Comparison of ENCODE assay signal across 1 cellular context in the genomic region with DNA sequence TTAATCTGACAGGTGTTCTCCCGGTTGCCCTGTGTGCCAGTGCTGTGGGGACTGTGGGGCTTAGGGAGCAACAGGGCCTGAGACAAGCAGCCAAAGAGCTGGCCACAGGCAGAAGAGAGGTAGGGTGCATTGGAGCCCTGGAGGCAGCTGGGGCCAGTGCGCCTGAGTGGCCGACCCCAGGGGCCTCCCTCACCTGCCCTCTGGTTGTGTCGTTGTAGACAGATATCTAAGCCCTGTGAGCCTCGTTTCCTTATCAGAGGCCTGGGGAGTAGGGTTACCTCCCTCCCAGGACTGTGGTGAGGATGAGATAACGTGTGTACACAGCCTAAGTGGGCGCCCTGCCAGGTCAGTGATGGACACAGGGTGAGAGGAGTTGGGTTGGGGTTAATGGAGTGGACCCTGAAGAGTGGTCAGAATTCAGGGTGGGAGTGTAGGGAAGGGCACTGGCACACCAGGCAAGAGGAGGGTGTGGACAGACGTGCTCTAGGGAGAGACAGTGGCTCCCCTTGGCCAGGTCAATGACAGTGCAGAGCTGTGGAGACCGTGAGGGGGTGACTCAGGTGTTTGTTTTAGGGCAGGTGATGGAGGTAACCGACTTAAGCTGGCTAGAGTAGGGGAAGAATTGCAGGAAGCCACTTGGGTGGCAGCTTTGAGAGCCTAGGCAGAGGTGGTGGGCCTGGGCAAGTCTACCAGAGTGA.
TF ChIP-seq lines count a peak whose summit lies in the region.

No MANE protein-coding gene starts in this region.

TF ChIP-seq in HepG2, 621 proteins besides CTCF, POLR2A, EP300 and RAD21 (continued from another document and continues in another):
- TF ChIP-seq SIX4 (CRISPR knock-in tag; IDR thresholded peaks at IDR 0.05) = peak; percentile 97
- peak; percentile 69 for TF ChIP-seq ZFP91 (CRISPR knock-in tag; IDR thresholded peaks at IDR 0.05; ENCODE audit: borderline replicate concordance)
- TF ChIP-seq, protein P1, sequence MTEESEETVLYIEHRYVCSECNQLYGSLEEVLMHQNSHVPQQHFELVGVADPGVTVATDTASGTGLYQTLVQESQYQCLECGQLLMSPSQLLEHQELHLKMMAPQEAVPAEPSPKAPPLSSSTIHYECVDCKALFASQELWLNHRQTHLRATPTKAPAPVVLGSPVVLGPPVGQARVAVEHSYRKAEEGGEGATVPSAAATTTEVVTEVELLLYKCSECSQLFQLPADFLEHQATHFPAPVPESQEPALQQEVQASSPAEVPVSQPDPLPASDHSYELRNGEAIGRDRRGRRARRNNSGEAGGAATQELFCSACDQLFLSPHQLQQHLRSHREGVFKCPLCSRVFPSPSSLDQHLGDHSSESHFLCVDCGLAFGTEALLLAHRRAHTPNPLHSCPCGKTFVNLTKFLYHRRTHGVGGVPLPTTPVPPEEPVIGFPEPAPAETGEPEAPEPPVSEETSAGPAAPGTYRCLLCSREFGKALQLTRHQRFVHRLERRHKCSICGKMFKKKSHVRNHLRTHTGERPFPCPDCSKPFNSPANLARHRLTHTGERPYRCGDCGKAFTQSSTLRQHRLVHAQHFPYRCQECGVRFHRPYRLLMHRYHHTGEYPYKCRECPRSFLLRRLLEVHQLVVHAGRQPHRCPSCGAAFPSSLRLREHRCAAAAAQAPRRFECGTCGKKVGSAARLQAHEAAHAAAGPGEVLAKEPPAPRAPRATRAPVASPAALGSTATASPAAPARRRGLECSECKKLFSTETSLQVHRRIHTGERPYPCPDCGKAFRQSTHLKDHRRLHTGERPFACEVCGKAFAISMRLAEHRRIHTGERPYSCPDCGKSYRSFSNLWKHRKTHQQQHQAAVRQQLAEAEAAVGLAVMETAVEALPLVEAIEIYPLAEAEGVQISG (CRISPR knock-in tag; IDR thresholded peaks at IDR 0.05) = peak; percentile 64
- 0 out of 2 replicates have a peak, but pooled peaks have one; percentile 67 for TF ChIP-seq CAMTA2 (CRISPR knock-in tag; IDR thresholded peaks at IDR 0.05; ENCODE audit: borderline replicate concordance)
- peak; percentile 49; the same call in 1 of the 2 replicates for TF ChIP-seq MED13 (CRISPR knock-in tag; IDR thresholded peaks at IDR 0.05)
- TF ChIP-seq FOXA1 (IDR thresholded peaks at IDR 0.05) = peak; percentile 45; the same call in 1 of the 2 replicates
- peak; percentile 98 for TF ChIP-seq FOXA1 (CRISPR knock-in tag; IDR thresholded peaks at IDR 0.05)
- peak; percentile 72; the same call in 1 of the 2 replicates for TF ChIP-seq ZNF788 (CRISPR knock-in tag; IDR thresholded peaks at IDR 0.05; ENCODE audit: borderline replicate concordance)
- peak; percentile 4; the same call in 1 of the 2 replicates for TF ChIP-seq ZNF280B (CRISPR knock-in tag; IDR thresholded peaks at IDR 0.05; ENCODE audit: borderline replicate concordance)
- peak; percentile 90 for TF ChIP-seq ZNF746 (CRISPR knock-in tag; IDR thresholded peaks at IDR 0.05)
- TF ChIP-seq, protein P2, sequence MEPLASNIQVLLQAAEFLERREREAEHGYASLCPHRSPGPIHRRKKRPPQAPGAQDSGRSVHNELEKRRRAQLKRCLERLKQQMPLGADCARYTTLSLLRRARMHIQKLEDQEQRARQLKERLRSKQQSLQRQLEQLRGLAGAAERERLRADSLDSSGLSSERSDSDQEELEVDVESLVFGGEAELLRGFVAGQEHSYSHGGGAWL (CRISPR knock-in tag; IDR thresholded peaks at IDR 0.05) = no peak
- peak; percentile 46; the same call in 1 of the 2 replicates for TF ChIP-seq KDM2A (CRISPR knock-in tag; IDR thresholded peaks at IDR 0.05; ENCODE audit: borderline replicate concordance, low read depth)
- TF ChIP-seq ZNF263 (CRISPR knock-in tag; IDR thresholded peaks at IDR 0.05) = peak; percentile 45; the same call in 1 of the 2 replicates
- 0 out of 2 replicates have a peak, but pooled peaks have one; percentile 39 for TF ChIP-seq AHR (CRISPR knock-in tag; IDR thresholded peaks at IDR 0.05)
- TF ChIP-seq, protein P3, sequence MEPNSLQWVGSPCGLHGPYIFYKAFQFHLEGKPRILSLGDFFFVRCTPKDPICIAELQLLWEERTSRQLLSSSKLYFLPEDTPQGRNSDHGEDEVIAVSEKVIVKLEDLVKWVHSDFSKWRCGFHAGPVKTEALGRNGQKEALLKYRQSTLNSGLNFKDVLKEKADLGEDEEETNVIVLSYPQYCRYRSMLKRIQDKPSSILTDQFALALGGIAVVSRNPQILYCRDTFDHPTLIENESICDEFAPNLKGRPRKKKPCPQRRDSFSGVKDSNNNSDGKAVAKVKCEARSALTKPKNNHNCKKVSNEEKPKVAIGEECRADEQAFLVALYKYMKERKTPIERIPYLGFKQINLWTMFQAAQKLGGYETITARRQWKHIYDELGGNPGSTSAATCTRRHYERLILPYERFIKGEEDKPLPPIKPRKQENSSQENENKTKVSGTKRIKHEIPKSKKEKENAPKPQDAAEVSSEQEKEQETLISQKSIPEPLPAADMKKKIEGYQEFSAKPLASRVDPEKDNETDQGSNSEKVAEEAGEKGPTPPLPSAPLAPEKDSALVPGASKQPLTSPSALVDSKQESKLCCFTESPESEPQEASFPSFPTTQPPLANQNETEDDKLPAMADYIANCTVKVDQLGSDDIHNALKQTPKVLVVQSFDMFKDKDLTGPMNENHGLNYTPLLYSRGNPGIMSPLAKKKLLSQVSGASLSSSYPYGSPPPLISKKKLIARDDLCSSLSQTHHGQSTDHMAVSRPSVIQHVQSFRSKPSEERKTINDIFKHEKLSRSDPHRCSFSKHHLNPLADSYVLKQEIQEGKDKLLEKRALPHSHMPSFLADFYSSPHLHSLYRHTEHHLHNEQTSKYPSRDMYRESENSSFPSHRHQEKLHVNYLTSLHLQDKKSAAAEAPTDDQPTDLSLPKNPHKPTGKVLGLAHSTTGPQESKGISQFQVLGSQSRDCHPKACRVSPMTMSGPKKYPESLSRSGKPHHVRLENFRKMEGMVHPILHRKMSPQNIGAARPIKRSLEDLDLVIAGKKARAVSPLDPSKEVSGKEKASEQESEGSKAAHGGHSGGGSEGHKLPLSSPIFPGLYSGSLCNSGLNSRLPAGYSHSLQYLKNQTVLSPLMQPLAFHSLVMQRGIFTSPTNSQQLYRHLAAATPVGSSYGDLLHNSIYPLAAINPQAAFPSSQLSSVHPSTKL (CRISPR knock-in tag; IDR thresholded peaks at IDR 0.05) = peak; percentile 56; the same call in 1 of the 2 replicates
- 0 out of 2 replicates have a peak, but pooled peaks have one; percentile 15 for TF ChIP-seq SRY (CRISPR knock-in tag; IDR thresholded peaks at IDR 0.05)
- peak; percentile 38; the same call in 1 of the 2 replicates for TF ChIP-seq NR2C2 (CRISPR knock-in tag; IDR thresholded peaks at IDR 0.05; ENCODE audit: borderline replicate concordance)
- TF ChIP-seq ZNF775 (CRISPR knock-in tag; IDR thresholded peaks at IDR 0.05; ENCODE audit: borderline replicate concordance) = no peak
- TF ChIP-seq AGO1 (IDR thresholded peaks at IDR 0.05; ENCODE audit: low read depth, low read length, poor library complexity, severe bottlenecking) = no peak
- TF ChIP-seq RXRB (CRISPR knock-in tag; IDR thresholded peaks at IDR 0.05; ENCODE audit: borderline replicate concordance) = peak; percentile 71
- peak; percentile 30; the same call in 1 of the 2 replicates for TF ChIP-seq NR2F2 (IDR thresholded peaks at IDR 0.05; ENCODE audit: borderline replicate concordance, low read depth)
- no peak for TF ChIP-seq ZNF616 (CRISPR knock-in tag; IDR thresholded peaks at IDR 0.05; ENCODE audit: low read depth)
- no peak for TF ChIP-seq FOXK2 (IDR thresholded peaks at IDR 0.05)
- peak; percentile 7; the same call in 1 of the 2 replicates for TF ChIP-seq JUND (CRISPR knock-in tag; IDR thresholded peaks at IDR 0.05)
- TF ChIP-seq HDAC1 (CRISPR knock-in tag; IDR thresholded peaks at IDR 0.05) = 0 out of 2 replicates have a peak, but pooled peaks have one; percentile 75
- peak; percentile 78 for TF ChIP-seq ISL2 (CRISPR knock-in tag; IDR thresholded peaks at IDR 0.05)
- no peak for TF ChIP-seq MYPOP (CRISPR knock-in tag; IDR thresholded peaks at IDR 0.05)
- peak; percentile 51; the same call in 1 of the 2 replicates for TF ChIP-seq ZNF317 (CRISPR knock-in tag; IDR thresholded peaks at IDR 0.05)
- peak; percentile 34 for TF ChIP-seq SRSF1 (optimal IDR thresholded peaks at IDR 0.05; ENCODE audit: low read depth, low read length)
- TF ChIP-seq, protein P4, sequence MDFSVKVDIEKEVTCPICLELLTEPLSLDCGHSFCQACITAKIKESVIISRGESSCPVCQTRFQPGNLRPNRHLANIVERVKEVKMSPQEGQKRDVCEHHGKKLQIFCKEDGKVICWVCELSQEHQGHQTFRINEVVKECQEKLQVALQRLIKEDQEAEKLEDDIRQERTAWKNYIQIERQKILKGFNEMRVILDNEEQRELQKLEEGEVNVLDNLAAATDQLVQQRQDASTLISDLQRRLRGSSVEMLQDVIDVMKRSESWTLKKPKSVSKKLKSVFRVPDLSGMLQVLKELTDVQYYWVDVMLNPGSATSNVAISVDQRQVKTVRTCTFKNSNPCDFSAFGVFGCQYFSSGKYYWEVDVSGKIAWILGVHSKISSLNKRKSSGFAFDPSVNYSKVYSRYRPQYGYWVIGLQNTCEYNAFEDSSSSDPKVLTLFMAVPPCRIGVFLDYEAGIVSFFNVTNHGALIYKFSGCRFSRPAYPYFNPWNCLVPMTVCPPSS (IDR thresholded peaks at IDR 0.05) = no peak
- no peak for TF ChIP-seq STAT5B (CRISPR knock-in tag; IDR thresholded peaks at IDR 0.05)
- no peak for TF ChIP-seq ZUFSP (CRISPR knock-in tag; IDR thresholded peaks at IDR 0.05; ENCODE audit: borderline replicate concordance)
- TF ChIP-seq KDM1A (CRISPR knock-in tag; IDR thresholded peaks at IDR 0.05) = peak; percentile 64; the same call in 1 of the 2 replicates
- TF ChIP-seq ZNF776 (CRISPR knock-in tag; IDR thresholded peaks at IDR 0.05) = peak; percentile 70; the same call in 1 of the 2 replicates
- peak; percentile 72 for TF ChIP-seq FOSL2 (CRISPR knock-in tag; IDR thresholded peaks at IDR 0.05)
- TF ChIP-seq KDM5B (CRISPR knock-in tag; IDR thresholded peaks at IDR 0.05; ENCODE audit: borderline replicate concordance) = peak; percentile 74; the same call in 1 of the 2 replicates
- TF ChIP-seq ZNF619 (CRISPR knock-in tag; IDR thresholded peaks at IDR 0.05) = peak; percentile 71; the same call in 1 of the 2 replicates
- TF ChIP-seq, protein P5, sequence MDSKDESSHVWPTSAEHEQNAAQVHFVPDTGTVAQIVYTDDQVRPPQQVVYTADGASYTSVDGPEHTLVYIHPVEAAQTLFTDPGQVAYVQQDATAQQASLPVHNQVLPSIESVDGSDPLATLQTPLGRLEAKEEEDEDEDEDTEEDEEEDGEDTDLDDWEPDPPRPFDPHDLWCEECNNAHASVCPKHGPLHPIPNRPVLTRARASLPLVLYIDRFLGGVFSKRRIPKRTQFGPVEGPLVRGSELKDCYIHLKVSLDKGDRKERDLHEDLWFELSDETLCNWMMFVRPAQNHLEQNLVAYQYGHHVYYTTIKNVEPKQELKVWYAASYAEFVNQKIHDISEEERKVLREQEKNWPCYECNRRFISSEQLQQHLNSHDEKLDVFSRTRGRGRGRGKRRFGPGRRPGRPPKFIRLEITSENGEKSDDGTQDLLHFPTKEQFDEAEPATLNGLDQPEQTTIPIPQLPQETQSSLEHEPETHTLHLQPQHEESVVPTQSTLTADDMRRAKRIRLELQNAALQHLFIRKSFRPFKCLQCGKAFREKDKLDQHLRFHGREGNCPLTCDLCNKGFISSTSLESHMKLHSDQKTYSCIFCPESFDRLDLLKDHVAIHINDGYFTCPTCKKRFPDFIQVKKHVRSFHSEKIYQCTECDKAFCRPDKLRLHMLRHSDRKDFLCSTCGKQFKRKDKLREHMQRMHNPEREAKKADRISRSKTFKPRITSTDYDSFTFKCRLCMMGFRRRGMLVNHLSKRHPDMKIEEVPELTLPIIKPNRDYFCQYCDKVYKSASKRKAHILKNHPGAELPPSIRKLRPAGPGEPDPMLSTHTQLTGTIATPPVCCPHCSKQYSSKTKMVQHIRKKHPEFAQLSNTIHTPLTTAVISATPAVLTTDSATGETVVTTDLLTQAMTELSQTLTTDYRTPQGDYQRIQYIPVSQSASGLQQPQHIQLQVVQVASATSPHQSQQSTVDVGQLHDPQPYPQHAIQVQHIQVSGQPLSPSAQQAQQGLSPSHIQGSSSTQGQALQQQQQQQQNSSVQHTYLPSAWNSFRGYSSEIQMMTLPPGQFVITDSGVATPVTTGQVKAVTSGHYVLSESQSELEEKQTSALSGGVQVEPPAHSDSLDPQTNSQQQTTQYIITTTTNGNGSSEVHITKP (CRISPR knock-in tag; IDR thresholded peaks at IDR 0.05; ENCODE audit: low read depth) = peak; percentile 33; the same call in 1 of the 2 replicates
